In the genomic region with DNA sequence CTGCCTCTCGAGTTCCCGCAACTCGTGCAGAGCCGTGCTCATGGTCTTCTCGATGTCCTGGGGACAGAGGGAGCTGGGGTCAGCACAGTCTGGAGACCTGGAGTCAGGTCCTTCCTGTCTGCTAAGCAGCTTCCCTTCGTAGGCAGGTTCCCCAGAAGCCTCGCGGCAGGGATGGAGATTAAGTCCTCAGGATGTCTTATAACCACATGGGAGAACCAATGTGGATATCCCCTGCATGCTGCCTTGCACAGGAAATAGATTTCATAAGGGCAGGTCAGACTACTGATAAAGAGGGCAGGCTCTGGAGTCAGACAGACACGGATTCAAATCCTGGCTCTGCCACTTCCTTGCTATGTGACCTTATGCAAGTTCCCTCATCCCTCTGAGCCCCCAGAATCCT, we compare ENCODE assay signal across 25 cellular contexts. TPM values are rescaled to one million over a fixed set of nuclear protein-coding genes. Genes with fewer than 3 reads are reported as not detected.
DNase-seq lines count a peak whose midpoint lies in the region; ATAC-seq, FAIRE-seq and TF ChIP-seq lines count a peak whose summit lies in the region.
"Had no signal": no experiment of that assay in that cellular context is flagged by ENCODE, and none has a peak within 500 bp of the region (broad histone marks: within the 10 kb centered on the region; RNA-seq: fewer than 3 reads in every experiment).

No MANE protein-coding gene starts in this region.

- no peak for FAIRE-seq in H1 (lab: Jason Lieb, UNC)
- FAIRE-seq: A204.1, GM12878, GM12892, GM18507 had no signal

- POLR2A ChIA-PET in H1 (lab: Charles Lee; ENCODE audit: partially characterized antibody) = interaction anchor here (1.2 to 2.2 kb wide), 2 partner anchors 76 to 263 kb away, joined by 3 to 5 read pairs; a partner anchor contains a TSS

- no peak overlapping the region for H2BK120ac ChIP-seq in H1 (replicated peaks; ENCODE audit: low read depth, low read length)

- peaks cover 0 to 4% (median under 1%) of the 10 kb centered on the region in 4 experiments; a peak in 3 of 7 replicates for H3K4me1 ChIP-seq in H1 (replicated peaks in 1 of 4; ENCODE audit: control insufficient read depth in 3 of 4, insufficient read depth in 4 of 4, low read length in 3 of 4)
- H3K4me1 ChIP-seq in vagina = no peaks in the 10 kb centered on the region
- H3K4me1 ChIP-seq: BE2C had no signal

- H2BK5ac ChIP-seq in H1 (ENCODE audit: low read depth, low read length) = no peak overlapping the region

- 88% methylated on average over 9 of the region's 9 CpGs; no CpG with 5 or more reads in 1 of the 2 experiments for WGBS in H1 (ENCODE audit: extremely low coverage in 1 of 2, insufficient coverage in 1 of 2, insufficient read length in 1 of 2, insufficient replicate concordance in 2 of 2, low coverage in 1 of 2, low lambda C conversion rate in 2 of 2, missing lambda C conversion rate in 1 of 2), 2 experiments

- no peaks in the 10 kb centered on the region for H3K79me1 ChIP-seq in H1 (ENCODE audit: low read depth, low read length)

- H3K27ac ChIP-seq in H1 (ENCODE audit: low read depth, low read length) = no peak overlapping the region
- no peak overlapping the region for H3K27ac ChIP-seq in vagina
- H3K27ac ChIP-seq: BLaER1 had no signal

- intact Hi-C loops in vagina (cut with DNase I) = loop anchor here (5.0 kb wide), 1 partner anchor 316 kb away; no protein-coding TSS in a partner anchor

- H3K23ac ChIP-seq in H1 (ENCODE audit: insufficient read length) = no peak overlapping the region

- TF ChIP-seq POLR2A in H1 (IDR thresholded peaks at IDR 0.05; ENCODE audit: control extremely low read depth in 1 of 2, low read depth in 2 of 2, low read length in 2 of 2) = no peak
- no peak for TF ChIP-seq POLR2A in vagina (IDR thresholded peaks at IDR 0.05)

- H4K20me1 ChIP-seq in H1 (replicated peaks in 1 of 2; ENCODE audit: control insufficient read depth in 1 of 2, insufficient read depth in 2 of 2, low read length in 2 of 2) = no peaks in the 10 kb centered on the region
- H4K20me1 ChIP-seq: BLaER1 had no signal

- DNase-seq in H1 (ENCODE audit: low read depth in 1 of 2, low spot score in 2 of 2) (peak in 1 of 2 experiments; percentile 4), islet precursor cell (peak; percentile 48), vagina (ENCODE audit: extremely low spot score in 2 of 2) (peak; percentile 64 to 70), hepatic stellate cell (ENCODE audit: low spot score) (no peak)
- DNase-seq: 8988T; ACHN; BE2C; C1 segment of cervical spinal cord; CD4-positive, alpha-beta memory T cell; CD4-positive, CD25-positive, alpha-beta regulatory T cell; CD8-positive, alpha-beta memory T cell; COR-L47; DMS 273 treated with DMSO at 0.1 percent for 48 hours; DMS153; DMS53; DMS79; DND-41; EL; GDM1 had no signal

- H4K8ac ChIP-seq in H1 (ENCODE audit: extremely low read depth, insufficient read depth, low read length) = peak overlapping the region; percentile 40; the same call in 1 of the 2 replicates

- H3K4me3 ChIP-seq in H1 (ENCODE audit: extremely low read depth in 1 of 4, insufficient read depth in 2 of 4, low read depth in 3 of 4, low read length in 4 of 4) = no peak overlapping the region
- H3K4me3 ChIP-seq in vagina = no peak overlapping the region
- H3K4me3 ChIP-seq: BLaER1, GM12878 had no signal

- CTCF ChIA-PET in H1 (lab: Charles Lee; ENCODE audit: partially characterized antibody) = interaction anchor here (0.7 to 13.2 kb wide), 19 partner anchors 12 to 325 kb away, joined by 3 to 200 read pairs (median 21); a partner anchor contains a TSS

- no peaks in the 10 kb centered on the region for H3K23me2 ChIP-seq in H1 (ENCODE audit: low read depth, low read length)

- no peak overlapping the region for H2BK12ac ChIP-seq in H1 (ENCODE audit: low read depth, low read length)

- H2BK20ac ChIP-seq in H1 (ENCODE audit: low read length) = no peak overlapping the region

- H2BK15ac ChIP-seq in H1 (ENCODE audit: low read length) = no peak overlapping the region

- no peaks in the 10 kb centered on the region for H3K79me2 ChIP-seq in H1 (ENCODE audit: control insufficient read depth in 1 of 2, insufficient read depth in 2 of 2, low read length in 2 of 2)

- H3K36me3 ChIP-seq in H1 (ENCODE audit: control insufficient read depth in 2 of 4, insufficient read depth in 4 of 4, low read length in 3 of 4) (no peaks in the 10 kb centered on the region), vagina (no peaks in the 10 kb centered on the region)
- H3K36me3 ChIP-seq: BE2C, BLaER1 had no signal

- TF ChIP-seq CTCF in H1 (IDR thresholded peaks at IDR 0.05; ENCODE audit: control extremely low read depth in 1 of 3, insufficient read depth in 1 of 3, low read depth in 1 of 3, low read length in 3 of 3) = no peak
- TF ChIP-seq CTCF in vagina (IDR thresholded peaks at IDR 0.05) = no peak

- ATAC-seq in GM19463 (IDR thresholded peaks at IDR 0.05; ENCODE audit: unreplicated experiment) = no peak
- ATAC-seq: GM12878 had no signal

- H3K9me3 ChIP-seq in H1 (ENCODE audit: insufficient read depth in 2 of 2, low read depth in 1 of 2, low read length in 1 of 2) (no peaks in the 10 kb centered on the region; a peak in 1 of 4 replicates), vagina (no peaks in the 10 kb centered on the region)
- H3K9me3 ChIP-seq: BE2C, BLaER1 had no signal

- no peak for TF ChIP-seq EP300 in H1 (IDR thresholded peaks at IDR 0.05; ENCODE audit: borderline replicate concordance in 1 of 2, low read depth in 2 of 2, low read length in 2 of 2)

- no peak overlapping the region for H3K4ac ChIP-seq in H1 (replicated peaks; ENCODE audit: insufficient read length, low read depth, low read length)

- no peak overlapping the region for H3K56ac ChIP-seq in H1 (replicated peaks; ENCODE audit: insufficient read length, low read depth, low read length)

- H2AK5ac ChIP-seq in H1 (ENCODE audit: low read depth, low read length) = no peak overlapping the region

- H3K27me3 ChIP-seq in H1 (replicated peaks in 1 of 4; ENCODE audit: control insufficient read depth in 3 of 4, extremely low read depth in 1 of 4, insufficient read depth in 3 of 4, low read length in 3 of 4) = no peaks in the 10 kb centered on the region
- H3K27me3 ChIP-seq in vagina = no peaks in the 10 kb centered on the region
- H3K27me3 ChIP-seq: BE2C, BLaER1 had no signal

- H3K4me2 ChIP-seq in H1 (ENCODE audit: insufficient read depth in 1 of 2, low read depth in 2 of 2, low read length in 2 of 2) = no peak overlapping the region
- H3K4me2 ChIP-seq: BLaER1 had no signal

- no peak for TF ChIP-seq RAD21 in H1 (IDR thresholded peaks at IDR 0.05 in 1 of 2, conservative IDR thresholded peaks at IDR 0.05 in 1 of 2; ENCODE audit: low read depth in 2 of 2, low read length in 2 of 2)

- H4K5ac ChIP-seq in H1 (ENCODE audit: insufficient read length, low read depth, low read length) = no peak overlapping the region

- no peak overlapping the region for H2AFZ ChIP-seq in H1 (ENCODE audit: low read length)

- H3K9ac ChIP-seq in H1 (replicated peaks in 1 of 4; ENCODE audit: extremely low read depth in 1 of 4, low read depth in 3 of 4, low read length in 3 of 4) = no peak overlapping the region
- H3K9ac ChIP-seq: BLaER1 had no signal

- no peak overlapping the region for H4K91ac ChIP-seq in H1 (replicated peaks; ENCODE audit: insufficient read length, low read length)

- H3K14ac ChIP-seq in H1 (ENCODE audit: insufficient read length) = no peak overlapping the region

- no peak overlapping the region for H3K18ac ChIP-seq in H1 (ENCODE audit: extremely low read depth, low read length)

TF ChIP-seq in H1, 55 proteins besides CTCF, POLR2A, EP300 and RAD21:
- TF ChIP-seq SUZ12 (IDR thresholded peaks at IDR 0.05; ENCODE audit: low read length) = no peak
- TF ChIP-seq JUND (IDR thresholded peaks at IDR 0.05; ENCODE audit: low read length) = no peak
- no peak for TF ChIP-seq BRCA1 (IDR thresholded peaks at IDR 0.05; ENCODE audit: low read depth, low read length)
- no peak for TF ChIP-seq SP2 (IDR thresholded peaks at IDR 0.05; ENCODE audit: low read length)
- no peak for TF ChIP-seq GTF2F1 (IDR thresholded peaks at IDR 0.05; ENCODE audit: borderline replicate concordance, low read depth, low read length)
- no peak for TF ChIP-seq NRF1 (IDR thresholded peaks at IDR 0.05; ENCODE audit: low read depth, low read length)

RNA-seq across cellular contexts. Expression of a gene that starts 22.6 kb away (rescaled TPM):
- 23.0 and 23.2 TPM in 2 replicates for total RNA-seq in H1 (2021; fragmentation: NEBNext Ultra II Directional; extraction: Animal tissue kit (Norgen Biotek cat#: 25700))
- polyA plus RNA-seq in H1 (2011; rRNA removed) = 13.0 and 22.7 TPM in 2 replicates
- 12.9 TPM for polyA plus RNA-seq in H1 (2011; cell fraction: cytosol; rRNA removed)
- polyA plus RNA-seq in H1 (2011; cell fraction: nucleus; rRNA removed) = 8.6 TPM
- polyA plus RNA-seq in H1 (2012, experiment 1 of 2) = 8.5 to 13.3 TPM (median 9.9 TPM) in 4 replicates
- polyA plus RNA-seq in H1 (2012, experiment 2 of 2) = 0.59 TPM
- polyA plus RNA-seq in H1 (2013, experiment 1 of 2) = 14.7 TPM
- 16.1 TPM for polyA plus RNA-seq in H1 (2013, experiment 2 of 2)
- polyA minus RNA-seq in H1 (2011; rRNA and poly(A)+ RNA removed) = 20.8 and 23.0 TPM in 2 replicates
- polyA minus RNA-seq in H1 (2011; cell fraction: cytosol; rRNA and poly(A)+ RNA removed) = 8.9 TPM
- 33.8 TPM for polyA minus RNA-seq in H1 (2011; cell fraction: nucleus; rRNA and poly(A)+ RNA removed)
- total RNA-seq in vagina = 35.4 TPM
